Comparison of ENCODE assay signal across 15 cellular contexts in genomic region chr2:109638807-109639206, GRCh38. TPM values are rescaled to one million over a fixed set of nuclear protein-coding genes. Genes with fewer than 3 reads are reported as not detected.
A peak's percentile ranks its signal among the peaks of the same experiment; 100 is the strongest.
DNase-seq lines count a peak whose midpoint lies in the region; ATAC-seq, FAIRE-seq and TF ChIP-seq lines count a peak whose summit lies in the region.
"Had no signal": no experiment of that assay in that cellular context is flagged by ENCODE, and none has a peak within 500 bp of the region (broad histone marks: within the 10 kb centered on the region; RNA-seq: fewer than 3 reads in every experiment).

No MANE protein-coding gene starts in this region.

- H3K9ac ChIP-seq in GM23248 = no peak overlapping the region
- H3K9ac ChIP-seq in endothelial cell of umbilical vein (replicated peaks; ENCODE audit: extremely low read depth, insufficient read depth, low read length) = no peak overlapping the region

- H3K27ac Mint-ChIP-seq in osteocyte (ENCODE audit: unreplicated experiment) = no peak overlapping the region
- no peak overlapping the region for H3K27ac Mint-ChIP-seq in activated CD4-positive, alpha-beta memory T cell treated with anti-CD3 and anti-CD28 coated beads for 36 hours
- no peak overlapping the region for H3K27ac Mint-ChIP-seq in activated naive CD4-positive, alpha-beta T cell treated with anti-CD3 and anti-CD28 coated beads, Interleukin-2, amount 10 ng/mL, durations not matched to agents 7 days and 5 days

- no TSS peak for BruUV-seq in endothelial cell of umbilical vein (replicated peaks; lab: Mats Ljungman, UMichigan)

- H3K4me1 Mint-ChIP-seq in osteocyte (ENCODE audit: unreplicated experiment) = peaks cover 9% of the 10 kb centered on the region
- peaks cover 16% of the 10 kb centered on the region for H3K4me1 Mint-ChIP-seq in activated CD4-positive, alpha-beta memory T cell treated with anti-CD3 and anti-CD28 coated beads for 36 hours (ENCODE audit: low read depth)
- peaks cover 10% of the 10 kb centered on the region for H3K4me1 Mint-ChIP-seq in activated naive CD4-positive, alpha-beta T cell treated with anti-CD3 and anti-CD28 coated beads, Interleukin-2, amount 10 ng/mL, durations not matched to agents 7 days and 5 days

- POLR2A ChIA-PET in endothelial cell of umbilical vein (lab: Charles Lee) = no interaction called here
- POLR2A ChIA-PET in activated CD4-positive, alpha-beta memory T cell treated with anti-CD3 and anti-CD28 coated beads for 36 hours (lab: Charles Lee) = interaction anchor here (0.9 kb wide), 1 partner anchor 90 kb away, joined by 3 read pairs; no protein-coding TSS in a partner anchor

- TF ChIP-seq POLR2A in endothelial cell of umbilical vein (IDR thresholded peaks at IDR 0.05; ENCODE audit: low read depth, low read length) = no peak

- H4K20me1 ChIP-seq in GM23248 (ENCODE audit: insufficient read depth) (no peaks in the 10 kb centered on the region), endothelial cell of umbilical vein (replicated peaks; ENCODE audit: control insufficient read depth, extremely low read depth, insufficient read depth, low read length) (no peaks in the 10 kb centered on the region)

- peak; percentile 4 for FAIRE-seq in endothelial cell of umbilical vein (lab: Jason Lieb, UNC)
- FAIRE-seq: G401.6 had no signal

- H2AFZ ChIP-seq in GM23248 = no peak overlapping the region
- H2AFZ ChIP-seq in endothelial cell of umbilical vein (ENCODE audit: low read depth, low read length) = no peak overlapping the region

- no peak for ATAC-seq in HG03108 (IDR thresholded peaks at IDR 0.05; ENCODE audit: unreplicated experiment)
- ATAC-seq: gastroesophageal sphincter, Panc1 had no signal

- TF ChIP-seq CTCF in endothelial cell of umbilical vein (IDR thresholded peaks at IDR 0.05; ENCODE audit: extremely low read depth in 1 of 2, insufficient read depth in 1 of 2, low read depth in 1 of 2, low read length in 2 of 2) (no peak), osteocyte (IDR thresholded peaks at IDR 0.05) (no peak)

- no peaks in the 10 kb centered on the region for H3K9me3 Mint-ChIP-seq in osteocyte (ENCODE audit: unreplicated experiment)
- H3K9me3 Mint-ChIP-seq in activated CD4-positive, alpha-beta memory T cell treated with anti-CD3 and anti-CD28 coated beads for 36 hours = no peaks in the 10 kb centered on the region
- no peaks in the 10 kb centered on the region for H3K9me3 Mint-ChIP-seq in activated naive CD4-positive, alpha-beta T cell treated with anti-CD3 and anti-CD28 coated beads, Interleukin-2, amount 10 ng/mL, durations not matched to agents 7 days and 5 days

- H3K36me3 ChIP-seq in GM23248 (ENCODE audit: low read depth) (no peaks in the 10 kb centered on the region), endothelial cell of umbilical vein (ENCODE audit: control insufficient read depth in 2 of 2, extremely low read depth in 1 of 2, insufficient read depth in 2 of 2, low read length in 2 of 2) (no peaks in the 10 kb centered on the region)
- H3K36me3 ChIP-seq: gastroesophageal sphincter, right atrium auricular region had no signal

- H3K27ac ChIP-seq in GM23248 (no peak overlapping the region), endothelial cell of umbilical vein (ENCODE audit: insufficient read depth, low read depth, low read length) (no peak overlapping the region)
- H3K27ac ChIP-seq: coronary artery, gastroesophageal sphincter, right atrium auricular region had no signal

- intact Hi-C loops in endothelial cell of umbilical vein (cut with micrococcal nuclease) = loop anchor here (10.0 kb wide), 1 partner anchor 554 kb away; no protein-coding TSS in a partner anchor
- intact Hi-C loops in activated CD4-positive, alpha-beta memory T cell treated with anti-CD3 and anti-CD28 coated beads for 36 hours (cut with micrococcal nuclease) = loop anchor here (2.0 kb wide), 1 partner anchor 54 kb away; no protein-coding TSS in a partner anchor

- no peaks in the 10 kb centered on the region for H3K9me1 ChIP-seq in endothelial cell of umbilical vein (replicated peaks; ENCODE audit: control insufficient read depth, extremely low read depth, insufficient read depth, low read length)

- H3K4me1 ChIP-seq in GM23248 (ENCODE audit: insufficient read depth) (peaks cover 25% of the 10 kb centered on the region), endothelial cell of umbilical vein (ENCODE audit: control insufficient read depth, extremely low read depth, insufficient read depth, low read length) (no peaks in the 10 kb centered on the region)
- H3K4me1 ChIP-seq: right atrium auricular region had no signal

- DNase-seq in DMS 273 (lab: John Stamatoyannopoulos, UW; ENCODE audit: unreplicated experiment) (peak; percentile 94), GM23248 (peak; percentile 22), NCI-H2196 treated with DMSO at 0.1 percent for 48 hours (lab: John Stamatoyannopoulos, UW; ENCODE audit: unreplicated experiment) (peak; percentile 38), endothelial cell of umbilical vein (ENCODE audit: low read depth, low spot score) (no peak), osteocyte (ENCODE audit: extremely low spot score, unreplicated experiment) (no peak)
- no peak for DNase-seq in activated CD4-positive, alpha-beta memory T cell treated with anti-CD3 and anti-CD28 coated beads for 36 hours
- DNase-seq in activated naive CD4-positive, alpha-beta T cell treated with anti-CD3 and anti-CD28 coated beads, Interleukin-2, amount 10 ng/mL, durations not matched to agents 7 days and 5 days = no peak
- DNase-seq: activated CD4-positive, alpha-beta T cell treated with anti-CD3 and anti-CD28 coated beads, Interleukin-2, amount 50 U/mL, for 1 hour; NCI-H1417 treated with DMSO at 0.1 percent for 48 hours had no signal

- CTCF ChIA-PET in endothelial cell of umbilical vein (lab: Charles Lee) = interaction anchor here (1.0 kb wide), 1 partner anchor 12 kb away, joined by 3 read pairs; no protein-coding TSS in a partner anchor
- CTCF ChIA-PET in activated CD4-positive, alpha-beta memory T cell treated with anti-CD3 and anti-CD28 coated beads for 36 hours (lab: Charles Lee) = no interaction called here
- CTCF ChIA-PET in activated naive CD4-positive, alpha-beta T cell treated with anti-CD3 and anti-CD28 coated beads, Interleukin-2, amount 10 ng/mL, durations not matched to agents 7 days and 5 days (lab: Charles Lee) = no interaction called here

- H3K79me2 ChIP-seq in GM23248 (ENCODE audit: insufficient read depth) = no peaks in the 10 kb centered on the region
- H3K79me2 ChIP-seq in endothelial cell of umbilical vein (ENCODE audit: control insufficient read depth, insufficient read depth, low read length) = no peaks in the 10 kb centered on the region

- WGBS in GM23248 (ENCODE audit: low coverage in 1 of 2, low lambda C conversion rate in 2 of 2, missing lambda C conversion rate in 2 of 2), 2 experiments = 55 to 58% methylated on average over 3 of the region's 3 CpGs

- no peaks in the 10 kb centered on the region for H3K36me3 Mint-ChIP-seq in osteocyte (ENCODE audit: unreplicated experiment)
- H3K36me3 Mint-ChIP-seq in activated CD4-positive, alpha-beta memory T cell treated with anti-CD3 and anti-CD28 coated beads for 36 hours = no peaks in the 10 kb centered on the region
- H3K36me3 Mint-ChIP-seq in activated naive CD4-positive, alpha-beta T cell treated with anti-CD3 and anti-CD28 coated beads, Interleukin-2, amount 10 ng/mL, durations not matched to agents 7 days and 5 days = no peaks in the 10 kb centered on the region

- H3K9me3 ChIP-seq in GM23248 (ENCODE audit: low read depth) (no peaks in the 10 kb centered on the region), endothelial cell of umbilical vein (replicated peaks; ENCODE audit: control insufficient read depth, insufficient read depth, low read length) (no peaks in the 10 kb centered on the region)
- H3K9me3 ChIP-seq: gastroesophageal sphincter, right atrium auricular region had no signal

- no peak overlapping the region for H3K4me3 Mint-ChIP-seq in osteocyte (ENCODE audit: unreplicated experiment)
- no peak overlapping the region for H3K4me3 Mint-ChIP-seq in activated CD4-positive, alpha-beta memory T cell treated with anti-CD3 and anti-CD28 coated beads for 36 hours
- H3K4me3 Mint-ChIP-seq in activated naive CD4-positive, alpha-beta T cell treated with anti-CD3 and anti-CD28 coated beads, Interleukin-2, amount 10 ng/mL, durations not matched to agents 7 days and 5 days = no peak overlapping the region

- no peaks in the 10 kb centered on the region for H3K27me3 Mint-ChIP-seq in osteocyte (ENCODE audit: unreplicated experiment)
- H3K27me3 Mint-ChIP-seq in activated CD4-positive, alpha-beta memory T cell treated with anti-CD3 and anti-CD28 coated beads for 36 hours = no peaks in the 10 kb centered on the region
- no peaks in the 10 kb centered on the region for H3K27me3 Mint-ChIP-seq in activated naive CD4-positive, alpha-beta T cell treated with anti-CD3 and anti-CD28 coated beads, Interleukin-2, amount 10 ng/mL, durations not matched to agents 7 days and 5 days

- no peaks in the 10 kb centered on the region for H3K9me2 ChIP-seq in GM23248 (ENCODE audit: insufficient read depth)

- H3K4me3 ChIP-seq in GM23248 (no peak overlapping the region), endothelial cell of umbilical vein (replicated peaks in 1 of 3; ENCODE audit: insufficient read depth in 1 of 3, low read depth in 1 of 3, low read length in 3 of 3) (no peak overlapping the region)
- H3K4me3 ChIP-seq: coronary artery, gastroesophageal sphincter, right atrium auricular region had no signal

- no peak overlapping the region for H3K4me2 ChIP-seq in GM23248 (ENCODE audit: unreplicated experiment)
- H3K4me2 ChIP-seq in endothelial cell of umbilical vein (ENCODE audit: insufficient read depth, low read length) = no peak overlapping the region

- in situ Hi-C loops in GM23248 (cut with MboI) = no loop called here

- H3K27me3 ChIP-seq in GM23248 (replicated peaks; ENCODE audit: insufficient read depth) (no peaks in the 10 kb centered on the region), endothelial cell of umbilical vein (ENCODE audit: control insufficient read depth in 2 of 2, insufficient read depth in 2 of 2, low read length in 2 of 2) (peaks cover 5% of the 10 kb centered on the region in 2 experiments)
- H3K27me3 ChIP-seq: gastroesophageal sphincter, right atrium auricular region had no signal

- H3F3A ChIP-seq in GM23248 (ENCODE audit: insufficient read depth) = peaks cover 32% of the 10 kb centered on the region

- dilution Hi-C loops in endothelial cell of umbilical vein (cut with MboI; ENCODE audit: extremely low pct_ligation_motif_present, low sequenced_read_pairs) = no loop called here

RNA-seq across cellular contexts. Expression of gene SOWAHC, which starts 24.6 kb away (rescaled TPM):
- 43.6 and 46.0 TPM in 2 replicates for total RNA-seq in GM23248 (2014; rRNA removed; shearing (Covaris generic))
- 18.0 and 19.8 TPM in 2 replicates for polyA plus RNA-seq in GM23248 (2016; fragmentation: Nextera tagmentation; extraction: Ambion mirVana)
- total RNA-seq in endothelial cell of umbilical vein = 3.6 and 4.1 TPM in 2 replicates
- polyA plus RNA-seq in endothelial cell of umbilical vein = 0.91 and 1.0 TPM in 2 replicates
- polyA plus RNA-seq in endothelial cell of umbilical vein (2011; cell fraction: cytosol; rRNA removed) = 0.83 and 1.2 TPM in 2 replicates
- polyA plus RNA-seq in endothelial cell of umbilical vein (2011; cell fraction: nucleus; rRNA removed) = 1.0 and 1.3 TPM in 2 replicates
- 1.1 and 1.5 TPM in 2 replicates for polyA plus RNA-seq in endothelial cell of umbilical vein (2012)
- polyA minus RNA-seq in endothelial cell of umbilical vein = 1.5 and 1.7 TPM in 2 replicates
- polyA minus RNA-seq in endothelial cell of umbilical vein (2011; cell fraction: cytosol; rRNA and poly(A)+ RNA removed) = 14.1 TPM
- 1.5 and 1.6 TPM in 2 replicates for polyA minus RNA-seq in endothelial cell of umbilical vein (2011; cell fraction: nucleus; rRNA and poly(A)+ RNA removed)
- 11.8 and 12.7 TPM in 2 replicates for total RNA-seq in osteocyte
- total RNA-seq in activated CD4-positive, alpha-beta memory T cell treated with anti-CD3 and anti-CD28 coated beads for 36 hours = 1 to 10 TPM in 1 of 2 experiments, under 1 TPM in 1; 0.97 to 1.0 TPM

RNA-seq across cellular contexts. Expression of gene SEPTIN10, which starts 25.0 kb away (rescaled TPM):
- 129 and 152 TPM in 2 replicates for total RNA-seq in GM23248 (2014; rRNA removed; shearing (Covaris generic))
- polyA plus RNA-seq in GM23248 (2016; fragmentation: Nextera tagmentation; extraction: Ambion mirVana) = 142 and 144 TPM in 2 replicates
- total RNA-seq in endothelial cell of umbilical vein = 105 and 121 TPM in 2 replicates
- 17.2 and 26.1 TPM in 2 replicates for polyA plus RNA-seq in endothelial cell of umbilical vein
- 52.4 and 55.9 TPM in 2 replicates for polyA plus RNA-seq in endothelial cell of umbilical vein (2011; cell fraction: cytosol; rRNA removed)
- polyA plus RNA-seq in endothelial cell of umbilical vein (2011; cell fraction: nucleus; rRNA removed) = 46.1 and 58.2 TPM in 2 replicates
- polyA plus RNA-seq in endothelial cell of umbilical vein (2012) = 70.1 and 81.6 TPM in 2 replicates
- polyA minus RNA-seq in endothelial cell of umbilical vein = 41.8 and 57.7 TPM in 2 replicates
- polyA minus RNA-seq in endothelial cell of umbilical vein (2011; cell fraction: cytosol; rRNA and poly(A)+ RNA removed) = 42.2 TPM
- 50.7 and 72.9 TPM in 2 replicates for polyA minus RNA-seq in endothelial cell of umbilical vein (2011; cell fraction: nucleus; rRNA and poly(A)+ RNA removed)
- 109 and 113 TPM in 2 replicates for total RNA-seq in osteocyte
- 1 to 10 TPM; 8.4 to 9.8 TPM for total RNA-seq in activated CD4-positive, alpha-beta memory T cell treated with anti-CD3 and anti-CD28 coated beads for 36 hours

Comparison
In these comparisons a context has a peak if more than half of its experiments do, and no peak if none do; other contexts are left out.
1. DNase-seq: peak in DMS 273 (single experiment), GM23248 (single experiment) and NCI-H2196 treated with DMSO at 0.1 percent for 48 hours (single experiment); none in endothelial cell of umbilical vein (single experiment), osteocyte (single experiment), activated CD4-positive, alpha-beta memory T cell treated with anti-CD3 and anti-CD28 coated beads for 36 hours (single experiment) and activated naive CD4-positive, alpha-beta T cell treated with anti-CD3 and anti-CD28 coated beads, Interleukin-2, amount 10 ng/mL, durations not matched to agents 7 days and 5 days (single experiment).